In the genomic region with DNA sequence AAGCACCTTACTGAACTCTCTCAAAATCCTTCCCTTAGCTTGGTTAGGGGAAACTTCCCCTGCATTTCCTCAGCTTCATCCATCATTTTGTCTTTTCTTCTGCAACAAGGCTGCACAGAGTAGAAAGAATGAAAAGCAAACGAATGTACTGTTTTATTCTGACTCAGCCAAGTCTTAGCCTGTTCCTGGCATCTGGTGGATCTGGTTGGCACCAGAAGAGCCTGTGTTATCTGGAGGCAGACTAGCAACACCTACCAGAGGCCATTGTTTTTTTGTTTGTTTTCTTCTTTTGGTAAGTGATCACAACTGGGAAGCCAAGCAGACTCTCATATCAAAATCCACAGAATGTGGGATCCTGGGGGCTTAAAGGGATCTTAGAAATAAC, we compare ENCODE assay signal across 2 cellular contexts.
TF ChIP-seq lines count a peak whose summit lies in the region.

No MANE protein-coding gene starts in this region.

TF ChIP-seq in GM12878, 131 proteins besides CTCF, POLR2A, EP300 and RAD21:
- no peak for TF ChIP-seq SRF (IDR thresholded peaks at IDR 0.05; ENCODE audit: low read depth in 2 of 2, low read length in 2 of 2)
- TF ChIP-seq CEBPB (IDR thresholded peaks at IDR 0.05; ENCODE audit: borderline replicate concordance in 1 of 2, low read depth in 2 of 2, low read length in 2 of 2): no peak
- no peak for TF ChIP-seq IKZF2 (IDR thresholded peaks at IDR 0.05)
- no peak for TF ChIP-seq E2F8 (IDR thresholded peaks at IDR 0.05; ENCODE audit: low read depth, partially characterized antibody)
- TF ChIP-seq PRDM15 (CRISPR knock-in tag; IDR thresholded peaks at IDR 0.05): no peak
- TF ChIP-seq NR2C1 (IDR thresholded peaks at IDR 0.05): no peak
- no peak for TF ChIP-seq IRF4 (IDR thresholded peaks at IDR 0.05; ENCODE audit: low read depth, low read length)
- TF ChIP-seq ZNF274 (IDR thresholded peaks at IDR 0.05; ENCODE audit: insufficient read depth, insufficient read length): no peak
- no peak for TF ChIP-seq CBX3 (IDR thresholded peaks at IDR 0.05; ENCODE audit: borderline replicate concordance, low read depth)
- no peak for TF ChIP-seq ZBED1 (IDR thresholded peaks at IDR 0.05; ENCODE audit: borderline replicate concordance)
- TF ChIP-seq NR2C2 (IDR thresholded peaks at IDR 0.05; ENCODE audit: borderline replicate concordance, control insufficient read depth, insufficient read length, low read depth): no peak
- no peak for TF ChIP-seq TCF12 (IDR thresholded peaks at IDR 0.05; ENCODE audit: low read depth, low read length)
- no peak for TF ChIP-seq BMI1 (IDR thresholded peaks at IDR 0.05; ENCODE audit: borderline replicate concordance)
- TF ChIP-seq STAT1 (conservative IDR thresholded peaks at IDR 0.05): no peak
- no peak for TF ChIP-seq CBX5 (IDR thresholded peaks at IDR 0.05; ENCODE audit: low read depth)
- TF ChIP-seq SMARCA5 (IDR thresholded peaks at IDR 0.05): no peak
- no peak for TF ChIP-seq RBBP5 (conservative IDR thresholded peaks at IDR 0.05)
- TF ChIP-seq EZH2 (IDR thresholded peaks at IDR 0.05; ENCODE audit: borderline replicate concordance, control insufficient read depth, low read depth, low read length): no peak
- TF ChIP-seq CHD1 (IDR thresholded peaks at IDR 0.05; ENCODE audit: low read depth, low read length): no peak
- no peak for TF ChIP-seq PML (IDR thresholded peaks at IDR 0.05; ENCODE audit: low read length)
TF ChIP-seq in GM12878: peak in this region for 0.

TF ChIP-seq in HepG2, 621 proteins besides CTCF, POLR2A, EP300 and RAD21:
- TF ChIP-seq TAF15 (IDR thresholded peaks at IDR 0.05; ENCODE audit: low read depth, low read length, poor library complexity, severe bottlenecking): no peak
- TF ChIP-seq ZMYM3 (CRISPR knock-in tag; IDR thresholded peaks at IDR 0.05): no peak
- no peak for TF ChIP-seq XRCC5 (optimal IDR thresholded peaks at IDR 0.05; ENCODE audit: low read length)
- TF ChIP-seq ATRX (CRISPR knock-in tag; IDR thresholded peaks at IDR 0.05; ENCODE audit: borderline replicate concordance): no peak
- TF ChIP-seq KDM3A (CRISPR knock-in tag; IDR thresholded peaks at IDR 0.05; ENCODE audit: low read depth): no peak
- TF ChIP-seq KLF6 (CRISPR knock-in tag; IDR thresholded peaks at IDR 0.05): no peak
- TF ChIP-seq, protein P1, sequence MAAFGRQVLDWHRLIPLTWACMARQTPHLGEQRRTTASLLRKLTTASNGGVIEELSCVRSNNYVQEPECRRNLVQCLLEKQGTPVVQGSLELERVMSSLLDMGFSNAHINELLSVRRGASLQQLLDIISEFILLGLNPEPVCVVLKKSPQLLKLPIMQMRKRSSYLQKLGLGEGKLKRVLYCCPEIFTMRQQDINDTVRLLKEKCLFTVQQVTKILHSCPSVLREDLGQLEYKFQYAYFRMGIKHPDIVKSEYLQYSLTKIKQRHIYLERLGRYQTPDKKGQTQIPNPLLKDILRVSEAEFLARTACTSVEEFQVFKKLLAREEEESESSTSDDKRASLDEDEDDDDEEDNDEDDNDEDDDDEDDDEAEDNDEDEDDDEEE (CRISPR knock-in tag; IDR thresholded peaks at IDR 0.05): no peak
- TF ChIP-seq ZNF407 (CRISPR knock-in tag; IDR thresholded peaks at IDR 0.05; ENCODE audit: not compliant biosample characterization): no peak
- TF ChIP-seq NBN (conservative IDR thresholded peaks at IDR 0.05): no peak
- no peak for TF ChIP-seq MEIS2 (CRISPR knock-in tag; IDR thresholded peaks at IDR 0.05)
- TF ChIP-seq ZNF12 (CRISPR knock-in tag; IDR thresholded peaks at IDR 0.05): no peak
- TF ChIP-seq, protein P2, sequence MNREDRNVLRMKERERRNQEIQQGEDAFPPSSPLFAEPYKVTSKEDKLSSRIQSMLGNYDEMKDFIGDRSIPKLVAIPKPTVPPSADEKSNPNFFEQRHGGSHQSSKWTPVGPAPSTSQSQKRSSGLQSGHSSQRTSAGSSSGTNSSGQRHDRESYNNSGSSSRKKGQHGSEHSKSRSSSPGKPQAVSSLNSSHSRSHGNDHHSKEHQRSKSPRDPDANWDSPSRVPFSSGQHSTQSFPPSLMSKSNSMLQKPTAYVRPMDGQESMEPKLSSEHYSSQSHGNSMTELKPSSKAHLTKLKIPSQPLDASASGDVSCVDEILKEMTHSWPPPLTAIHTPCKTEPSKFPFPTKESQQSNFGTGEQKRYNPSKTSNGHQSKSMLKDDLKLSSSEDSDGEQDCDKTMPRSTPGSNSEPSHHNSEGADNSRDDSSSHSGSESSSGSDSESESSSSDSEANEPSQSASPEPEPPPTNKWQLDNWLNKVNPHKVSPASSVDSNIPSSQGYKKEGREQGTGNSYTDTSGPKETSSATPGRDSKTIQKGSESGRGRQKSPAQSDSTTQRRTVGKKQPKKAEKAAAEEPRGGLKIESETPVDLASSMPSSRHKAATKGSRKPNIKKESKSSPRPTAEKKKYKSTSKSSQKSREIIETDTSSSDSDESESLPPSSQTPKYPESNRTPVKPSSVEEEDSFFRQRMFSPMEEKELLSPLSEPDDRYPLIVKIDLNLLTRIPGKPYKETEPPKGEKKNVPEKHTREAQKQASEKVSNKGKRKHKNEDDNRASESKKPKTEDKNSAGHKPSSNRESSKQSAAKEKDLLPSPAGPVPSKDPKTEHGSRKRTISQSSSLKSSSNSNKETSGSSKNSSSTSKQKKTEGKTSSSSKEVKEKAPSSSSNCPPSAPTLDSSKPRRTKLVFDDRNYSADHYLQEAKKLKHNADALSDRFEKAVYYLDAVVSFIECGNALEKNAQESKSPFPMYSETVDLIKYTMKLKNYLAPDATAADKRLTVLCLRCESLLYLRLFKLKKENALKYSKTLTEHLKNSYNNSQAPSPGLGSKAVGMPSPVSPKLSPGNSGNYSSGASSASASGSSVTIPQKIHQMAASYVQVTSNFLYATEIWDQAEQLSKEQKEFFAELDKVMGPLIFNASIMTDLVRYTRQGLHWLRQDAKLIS (CRISPR knock-in tag; IDR thresholded peaks at IDR 0.05): no peak
- TF ChIP-seq ELF4 (CRISPR knock-in tag; IDR thresholded peaks at IDR 0.05; ENCODE audit: borderline replicate concordance): no peak
- no peak for TF ChIP-seq RCOR2 (CRISPR knock-in tag; IDR thresholded peaks at IDR 0.05)
- no peak for TF ChIP-seq EEA1 (CRISPR knock-in tag; IDR thresholded peaks at IDR 0.05; ENCODE audit: borderline replicate concordance)
- TF ChIP-seq, protein P3, sequence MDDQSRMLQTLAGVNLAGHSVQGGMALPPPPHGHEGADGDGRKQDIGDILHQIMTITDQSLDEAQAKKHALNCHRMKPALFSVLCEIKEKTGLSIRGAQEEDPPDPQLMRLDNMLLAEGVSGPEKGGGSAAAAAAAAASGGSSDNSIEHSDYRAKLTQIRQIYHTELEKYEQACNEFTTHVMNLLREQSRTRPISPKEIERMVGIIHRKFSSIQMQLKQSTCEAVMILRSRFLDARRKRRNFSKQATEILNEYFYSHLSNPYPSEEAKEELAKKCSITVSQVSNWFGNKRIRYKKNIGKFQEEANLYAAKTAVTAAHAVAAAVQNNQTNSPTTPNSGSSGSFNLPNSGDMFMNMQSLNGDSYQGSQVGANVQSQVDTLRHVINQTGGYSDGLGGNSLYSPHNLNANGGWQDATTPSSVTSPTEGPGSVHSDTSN (CRISPR knock-in tag; IDR thresholded peaks at IDR 0.05; ENCODE audit: borderline replicate concordance): no peak
- no peak for TF ChIP-seq AKNA (CRISPR knock-in tag; IDR thresholded peaks at IDR 0.05; ENCODE audit: borderline replicate concordance)
- TF ChIP-seq, protein P4, sequence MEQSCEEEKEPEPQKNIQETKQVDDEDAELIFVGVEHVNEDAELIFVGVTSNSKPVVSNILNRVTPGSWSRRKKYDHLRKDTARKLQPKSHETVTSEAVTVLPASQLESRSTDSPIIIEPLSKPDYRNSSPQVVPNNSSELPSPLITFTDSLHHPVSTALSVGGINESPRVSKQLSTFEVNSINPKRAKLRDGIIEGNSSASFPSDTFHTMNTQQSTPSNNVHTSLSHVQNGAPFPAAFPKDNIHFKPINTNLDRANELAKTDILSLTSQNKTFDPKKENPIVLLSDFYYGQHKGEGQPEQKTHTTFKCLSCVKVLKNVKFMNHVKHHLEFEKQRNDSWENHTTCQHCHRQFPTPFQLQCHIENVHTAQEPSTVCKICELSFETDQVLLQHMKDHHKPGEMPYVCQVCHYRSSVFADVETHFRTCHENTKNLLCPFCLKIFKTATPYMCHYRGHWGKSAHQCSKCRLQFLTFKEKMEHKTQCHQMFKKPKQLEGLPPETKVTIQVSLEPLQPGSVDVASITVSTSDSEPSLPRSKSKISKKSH (CRISPR knock-in tag; IDR thresholded peaks at IDR 0.05; ENCODE audit: borderline replicate concordance): no peak
